1 cellular context compared by ENCODE assay signal in genomic region chr19:55647732-55648656, GRCh38.
TF ChIP-seq lines count a peak whose summit lies in the region.

Gene CCDC106, plus strand, starts transcription at chr19:55648212. Its CDS starts 835 bp downstream, at chr19:55649047.

TF ChIP-seq in GM12878, 131 proteins besides CTCF, POLR2A, EP300 and RAD21 (continued from another document):
- TF ChIP-seq E2F8 (IDR thresholded peaks at IDR 0.05; ENCODE audit: low read depth, partially characterized antibody) (no peak), MLLT1 (IDR thresholded peaks at IDR 0.05) (peak; percentile 33; the same call in 1 of the 2 replicates), CREM (IDR thresholded peaks at IDR 0.05; ENCODE audit: low read depth) (peak; percentile 20; the same call in 1 of the 2 replicates)
